In the genomic region with DNA sequence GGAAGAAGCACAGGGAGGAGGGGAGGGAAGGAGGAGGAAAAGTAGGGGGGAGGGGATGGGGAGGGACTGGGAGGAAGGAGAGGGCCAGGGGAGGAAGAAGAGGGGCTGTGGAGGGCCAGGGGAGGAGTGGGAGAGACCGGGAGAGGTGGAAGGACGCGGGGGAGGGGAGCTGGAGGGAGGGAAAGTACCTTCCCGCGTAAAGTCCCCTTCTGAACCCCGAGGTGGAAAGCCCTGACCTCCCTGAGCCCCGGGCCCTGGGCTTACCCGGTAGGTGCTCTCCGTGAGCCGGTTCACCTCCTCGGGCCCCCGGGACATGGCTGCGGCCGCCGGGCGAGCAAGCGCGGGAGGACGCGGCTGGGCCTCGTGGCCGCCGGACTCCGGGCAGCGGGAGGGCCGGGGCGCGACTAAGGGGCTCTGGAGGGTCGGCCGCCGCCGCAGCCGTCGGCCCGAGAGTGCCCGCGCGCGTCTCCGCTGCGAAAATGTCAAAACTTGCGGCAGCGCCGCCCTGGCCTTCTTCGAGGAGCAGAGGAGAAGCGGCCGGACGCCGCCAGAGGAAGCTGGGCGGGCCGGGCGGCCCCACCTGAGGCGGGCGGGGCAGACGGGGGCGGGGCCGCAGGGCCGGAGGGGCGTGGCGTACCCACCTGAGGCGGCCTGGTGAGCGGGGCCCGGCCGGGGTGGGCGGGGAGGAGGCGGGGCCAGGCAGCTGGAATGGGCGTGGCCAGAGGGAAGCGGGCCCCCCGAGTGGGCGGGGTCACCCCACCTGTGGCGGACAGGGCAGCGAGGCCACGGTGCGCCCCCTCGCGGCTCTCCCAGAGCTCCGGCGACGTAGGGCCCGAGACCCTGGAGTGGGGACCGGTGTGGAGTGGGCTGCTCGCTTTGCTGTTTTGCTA, we compare ENCODE assay signal across 8 cellular contexts. TPM values are rescaled to one million over a fixed set of nuclear protein-coding genes. Genes with fewer than 3 reads are reported as not detected.
A peak's percentile ranks its signal among the peaks of the same experiment; 100 is the strongest.
DNase-seq lines count a peak whose midpoint lies in the region; ATAC-seq and TF ChIP-seq lines count a peak whose summit lies in the region.

A gene with protein sequence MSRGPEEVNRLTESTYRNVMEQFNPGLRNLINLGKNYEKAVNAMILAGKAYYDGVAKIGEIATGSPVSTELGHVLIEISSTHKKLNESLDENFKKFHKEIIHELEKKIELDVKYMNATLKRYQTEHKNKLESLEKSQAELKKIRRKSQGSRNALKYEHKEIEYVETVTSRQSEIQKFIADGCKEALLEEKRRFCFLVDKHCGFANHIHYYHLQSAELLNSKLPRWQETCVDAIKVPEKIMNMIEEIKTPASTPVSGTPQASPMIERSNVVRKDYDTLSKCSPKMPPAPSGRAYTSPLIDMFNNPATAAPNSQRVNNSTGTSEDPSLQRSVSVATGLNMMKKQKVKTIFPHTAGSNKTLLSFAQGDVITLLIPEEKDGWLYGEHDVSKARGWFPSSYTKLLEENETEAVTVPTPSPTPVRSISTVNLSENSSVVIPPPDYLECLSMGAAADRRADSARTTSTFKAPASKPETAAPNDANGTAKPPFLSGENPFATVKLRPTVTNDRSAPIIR (minus strand): TSS at position 553 of the 890 bp plus-strand sequence. CDS start 238 bp downstream, at position 315.

- no peak within 1 kb of the TSS for H3K27ac ChIP-seq in A673 (ENCODE audit: low read depth, low read length, poor library complexity, severe bottlenecking)
- H3K27ac ChIP-seq in coronary artery = no peak within 1 kb of the TSS
- H3K27ac ChIP-seq in right lobe of liver = peak within 1 kb of the TSS; percentile 65 to 75 (median 69)

- H3K4me1 ChIP-seq in A673 (ENCODE audit: insufficient read depth, low read length, poor library complexity, severe bottlenecking) = no peaks in the 10 kb centered on the region
- peaks cover 0 to 15% (median 0%) of the 10 kb centered on the region in 4 donors for H3K4me1 ChIP-seq in right lobe of liver

- peak; percentile 70 for TF ChIP-seq POLR2A in right lobe of liver (IDR thresholded peaks at IDR 0.05)

- no peaks in the 10 kb centered on the region for H3K36me3 Mint-ChIP-seq in activated CD4-positive, alpha-beta T cell treated with anti-CD3 and anti-CD28 coated beads for 36 hours (ENCODE audit: low read depth)

- H3K27me3 ChIP-seq in A673 (replicated peaks; ENCODE audit: insufficient read depth, low read depth, low read length, poor library complexity) (peaks cover 6% of the 10 kb centered on the region), right lobe of liver (no peaks in the 10 kb centered on the region)

- DNase-seq in A673 (ENCODE audit: low spot score) (peak; percentile 67), NCI-H2171 (lab: John Stamatoyannopoulos, UW) (peak; percentile 87), coronary artery (ENCODE audit: low spot score) (no peak), right lobe of liver (peak; percentile 95 to 97 (median 96))
- DNase-seq in activated CD4-positive, alpha-beta T cell treated with anti-CD3 and anti-CD28 coated beads for 36 hours = peak; percentile 93
- peak; percentile 63 to 81 (median 77) for DNase-seq in stimulated activated CD4-positive, alpha-beta T cell treated with anti-CD3 and anti-CD28 coated beads, TNF-alpha, amount 100 ng/mL, for 48 hours (ENCODE audit: low read depth in 3 of 3)

- no peaks in the 10 kb centered on the region for H3K9me3 Mint-ChIP-seq in activated CD4-positive, alpha-beta T cell treated with anti-CD3 and anti-CD28 coated beads for 36 hours (ENCODE audit: low read depth)

- peak; percentile 68 for TF ChIP-seq CTCF in A673 (conservative IDR thresholded peaks at IDR 0.05; ENCODE audit: low read depth, low read length)
- no peak for TF ChIP-seq CTCF in coronary artery (IDR thresholded peaks at IDR 0.05)
- peak; percentile 76 to 91 (median 81) for TF ChIP-seq CTCF in right lobe of liver (IDR thresholded peaks at IDR 0.05)

- no peaks in the 10 kb centered on the region for H3K36me3 ChIP-seq in A673 (ENCODE audit: insufficient read depth, low read length, poor library complexity, severe bottlenecking)
- no peaks in the 10 kb centered on the region for H3K36me3 ChIP-seq in right lobe of liver

- no peak within 1 kb of the TSS for H3K27ac Mint-ChIP-seq in activated CD4-positive, alpha-beta T cell treated with anti-CD3 and anti-CD28 coated beads for 36 hours

- peak within 1 kb of the TSS; percentile 21 for H3K4me3 Mint-ChIP-seq in activated CD4-positive, alpha-beta T cell treated with anti-CD3 and anti-CD28 coated beads for 36 hours

- CTCF ChIA-PET in A673 (lab: Charles Lee) = interaction anchor here (0.7 kb wide), 1 partner anchor 281 kb away, joined by 6 read pairs; no protein-coding TSS in a partner anchor
- CTCF ChIA-PET in activated CD4-positive, alpha-beta T cell treated with anti-CD3 and anti-CD28 coated beads for 36 hours (lab: Charles Lee) = interaction anchor here (0.5 to 1.6 kb wide), 4 partner anchors 18 to 1310 kb away, joined by 3 to 4 read pairs (median 3); no protein-coding TSS in a partner anchor

- intact Hi-C loops in A673 (cut with micrococcal nuclease; ENCODE audit: unreplicated experiment) = loop anchor here (1.0 kb wide), 1 partner anchor 106 kb away; no protein-coding TSS in a partner anchor
- intact Hi-C loops in activated CD4-positive, alpha-beta T cell treated with anti-CD3 and anti-CD28 coated beads for 36 hours (cut with DNase I, micrococcal nuclease) = loop anchor here (1.0 to 5.0 kb wide), 8 partner anchors 106 to 742 kb away; partner anchors contain the start of genes BRI3 (in 2 of the 2), BHLHA15 (in 1 of the 2), LMTK2 (in 1 of the 2) and SMURF1 (in 1 of the 2)
- intact Hi-C loops in right lobe of liver (cut with DNase I) = loop anchor here (5.0 to 10.0 kb wide), 2 partner anchors 103 to 106 kb away; no protein-coding TSS in a partner anchor

- ATAC-seq in GM18867 (IDR thresholded peaks at IDR 0.05; ENCODE audit: unreplicated experiment) = peak; percentile 87
- peak; percentile 64 for ATAC-seq in HG03097 (IDR thresholded peaks at IDR 0.05; ENCODE audit: low FRiP score, unreplicated experiment)
- peak; percentile 89 for ATAC-seq in activated CD4-positive, alpha-beta T cell treated with anti-CD3 and anti-CD28 coated beads for 36 hours
- peak; percentile 97 to 99 (median 98) for ATAC-seq in right lobe of liver

- H3K4me3 ChIP-seq in A673 (ENCODE audit: low read depth, low read length, poor library complexity, severe bottlenecking) = peak within 1 kb of the TSS; percentile 56
- peak within 1 kb of the TSS; percentile 69 for H3K4me3 ChIP-seq in coronary artery
- H3K4me3 ChIP-seq in right lobe of liver = peak within 1 kb of the TSS; percentile 76 to 84 (median 84)

- POLR2A ChIA-PET in A673 (lab: Charles Lee; ENCODE audit: low non-redundant PET) = no interaction called here
- POLR2A ChIA-PET in activated CD4-positive, alpha-beta T cell treated with anti-CD3 and anti-CD28 coated beads for 36 hours (lab: Charles Lee) = interaction anchor here (0.6 kb wide), 1 partner anchor 47 kb away, joined by 4 read pairs; no protein-coding TSS in a partner anchor

- BruUV-seq in A673 (replicated peaks; lab: Mats Ljungman, UMichigan) = no TSS peak

- H3K27me3 Mint-ChIP-seq in activated CD4-positive, alpha-beta T cell treated with anti-CD3 and anti-CD28 coated beads for 36 hours = peaks cover 20% of the 10 kb centered on the region

- H3K4me1 Mint-ChIP-seq in activated CD4-positive, alpha-beta T cell treated with anti-CD3 and anti-CD28 coated beads for 36 hours = peaks cover 7% of the 10 kb centered on the region

- H3K9me3 ChIP-seq in A673 (ENCODE audit: low read depth, low read length, poor library complexity, severe bottlenecking) (no peaks in the 10 kb centered on the region), right lobe of liver (no peaks in the 10 kb centered on the region)

- 0% methylated on average over 4 of the region's 82 CpGs for WGBS in right lobe of liver (ENCODE audit: insufficient coverage, low coverage, low lambda C conversion rate, missing lambda C conversion rate)

RNA-seq across cellular contexts. Expression of the gene that starts here (rescaled TPM):
- total RNA-seq in A673 (2021) (0.77 and 0.92 TPM in 2 replicates), right lobe of liver (10 to 100 TPM in 5 of 6 experiments, 1 to 10 TPM in 1; 9.1 to 29.5 (median 25.2) TPM)
- 1 to 10 TPM; 2.3 to 3.0 TPM for total RNA-seq in activated CD4-positive, alpha-beta T cell treated with anti-CD3 and anti-CD28 coated beads for 36 hours

Comparison
In these comparisons a context has a peak if more than half of its experiments do, and no peak if none do; other contexts are left out.
1. Peak in DNase-seq and H3K4me3 ChIP-seq in A673; RNA of the gene not detected or under 1 TPM.
2. H3K27ac ChIP-seq: peak in right lobe of liver (3 of 3); none in A673 (single experiment) and coronary artery (0 of 2).
3. Peak in every context shown above with its lines, with median percentiles within 50 percentile points of each other: H3K4me3 ChIP-seq and ATAC-seq.